Comparison of ENCODE assay signal across 1 cellular context in the genomic region with DNA sequence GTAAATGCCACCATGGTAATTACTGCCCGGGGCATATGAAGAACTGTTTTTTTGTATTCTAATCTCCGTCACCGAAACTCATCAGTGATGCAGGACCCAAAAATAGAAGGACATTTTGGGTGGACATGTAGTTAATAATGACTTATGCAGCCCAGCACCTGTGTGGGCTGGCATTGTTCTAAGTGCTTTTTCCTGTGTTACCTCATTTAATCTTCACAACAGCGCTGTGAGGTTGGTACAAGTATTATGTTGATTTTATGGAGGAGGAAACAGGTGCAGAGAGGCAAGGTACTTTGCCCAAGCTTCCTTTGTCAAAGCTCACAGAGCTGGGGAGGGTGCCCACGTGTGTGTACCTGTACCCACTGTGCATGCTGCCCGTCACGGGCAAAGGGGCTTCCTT.
A peak's percentile ranks its signal among the peaks of the same experiment; 100 is the strongest.
TF ChIP-seq lines count a peak whose summit lies in the region.

No MANE protein-coding gene starts in this region.

TF ChIP-seq in GM12878, 131 proteins besides CTCF, POLR2A, EP300 and RAD21:
- no peak for TF ChIP-seq POLR2AphosphoS2 (IDR thresholded peaks at IDR 0.05; ENCODE audit: low read depth, low read length)
- TF ChIP-seq, protein P1, sequence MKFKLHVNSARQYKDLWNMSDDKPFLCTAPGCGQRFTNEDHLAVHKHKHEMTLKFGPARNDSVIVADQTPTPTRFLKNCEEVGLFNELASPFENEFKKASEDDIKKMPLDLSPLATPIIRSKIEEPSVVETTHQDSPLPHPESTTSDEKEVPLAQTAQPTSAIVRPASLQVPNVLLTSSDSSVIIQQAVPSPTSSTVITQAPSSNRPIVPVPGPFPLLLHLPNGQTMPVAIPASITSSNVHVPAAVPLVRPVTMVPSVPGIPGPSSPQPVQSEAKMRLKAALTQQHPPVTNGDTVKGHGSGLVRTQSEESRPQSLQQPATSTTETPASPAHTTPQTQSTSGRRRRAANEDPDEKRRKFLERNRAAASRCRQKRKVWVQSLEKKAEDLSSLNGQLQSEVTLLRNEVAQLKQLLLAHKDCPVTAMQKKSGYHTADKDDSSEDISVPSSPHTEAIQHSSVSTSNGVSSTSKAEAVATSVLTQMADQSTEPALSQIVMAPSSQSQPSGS (IDR thresholded peaks at IDR 0.05; ENCODE audit: low read length): 0 out of 2 replicates have a peak, but pooled peaks have one; percentile 22
- TF ChIP-seq ETV6 (conservative IDR thresholded peaks at IDR 0.05 in 1 of 2, IDR thresholded peaks at IDR 0.05 in 1 of 2; ENCODE audit: borderline replicate concordance in 1 of 2, low read depth in 1 of 2): 0 out of 4 replicates have a peak, but pooled peaks of 1 of the 2 experiments have one; percentile 47
- peak; percentile 72; the same call in 1 of the 2 replicates for TF ChIP-seq CREB1 (IDR thresholded peaks at IDR 0.05; ENCODE audit: low read depth)
- TF ChIP-seq, protein P2, sequence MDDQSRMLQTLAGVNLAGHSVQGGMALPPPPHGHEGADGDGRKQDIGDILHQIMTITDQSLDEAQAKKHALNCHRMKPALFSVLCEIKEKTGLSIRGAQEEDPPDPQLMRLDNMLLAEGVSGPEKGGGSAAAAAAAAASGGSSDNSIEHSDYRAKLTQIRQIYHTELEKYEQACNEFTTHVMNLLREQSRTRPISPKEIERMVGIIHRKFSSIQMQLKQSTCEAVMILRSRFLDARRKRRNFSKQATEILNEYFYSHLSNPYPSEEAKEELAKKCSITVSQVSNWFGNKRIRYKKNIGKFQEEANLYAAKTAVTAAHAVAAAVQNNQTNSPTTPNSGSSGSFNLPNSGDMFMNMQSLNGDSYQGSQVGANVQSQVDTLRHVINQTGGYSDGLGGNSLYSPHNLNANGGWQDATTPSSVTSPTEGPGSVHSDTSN (IDR thresholded peaks at IDR 0.05; ENCODE audit: insufficient replicate concordance, low read depth, low read length): no peak
- TF ChIP-seq MEF2A (IDR thresholded peaks at IDR 0.05; ENCODE audit: insufficient read depth, low read depth, low read length): 0 out of 2 replicates have a peak, but pooled peaks have one; percentile 29
- peak; percentile 71 for TF ChIP-seq CREM (IDR thresholded peaks at IDR 0.05; ENCODE audit: low read depth)
- TF ChIP-seq NFIC (IDR thresholded peaks at IDR 0.05; ENCODE audit: low read depth, low read length): peak; percentile 22; the same call in 1 of the 2 replicates
